8 cellular contexts compared by ENCODE assay signal in the genomic region with DNA sequence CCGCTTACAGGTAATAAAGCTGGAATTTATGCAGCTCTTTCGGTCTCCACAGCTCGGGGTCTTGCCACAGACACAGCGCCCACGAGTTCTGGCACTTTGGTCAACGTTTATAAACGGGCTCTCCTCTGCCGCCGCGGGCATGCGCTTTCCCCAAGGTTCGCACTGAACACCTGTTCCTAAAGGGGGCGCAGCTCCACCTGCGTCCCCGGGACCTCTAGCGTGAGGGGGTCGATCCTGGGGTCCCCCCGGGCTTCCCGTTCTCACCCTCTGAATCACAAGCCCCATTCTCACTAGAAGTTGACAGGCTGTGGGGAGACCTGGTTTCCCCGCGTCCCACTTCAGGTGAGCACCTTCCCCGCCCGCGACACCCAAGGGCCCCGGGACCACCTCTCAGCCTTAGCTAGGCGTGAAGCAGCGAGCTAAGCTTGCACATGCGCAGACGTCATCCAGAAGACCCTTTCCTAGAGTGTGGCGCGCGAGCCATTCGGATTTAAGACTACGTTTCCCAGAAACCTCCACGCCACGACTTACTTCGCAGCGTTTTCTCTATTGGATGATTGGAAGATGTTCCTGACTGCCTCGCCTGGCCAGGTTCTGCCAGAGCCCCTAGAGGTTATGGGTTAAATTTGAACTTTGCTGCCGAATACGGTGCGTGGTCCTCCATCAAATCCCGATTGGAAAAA. TPM values are rescaled to one million over a fixed set of nuclear protein-coding genes. Genes with fewer than 3 reads are reported as not detected.
A peak's percentile ranks its signal among the peaks of the same experiment; 100 is the strongest.
DNase-seq lines count a peak whose midpoint lies in the region; ATAC-seq and TF ChIP-seq lines count a peak whose summit lies in the region.

No MANE protein-coding gene starts in this region.

- no peaks in the 10 kb centered on the region for H3K9me2 ChIP-seq in Karpas-422 (replicated peaks; ENCODE audit: insufficient read depth, low read length)

- H3K4me3 ChIP-seq in Karpas-422 (ENCODE audit: low read length): peak overlapping the region; percentile 59
- peak overlapping the region; percentile 7 to 71 (median 47) for H3K4me3 ChIP-seq in adrenal gland
- H3K4me3 ChIP-seq in parathyroid adenoma (ENCODE audit: low read depth, low read length): peak overlapping the region; percentile 55

- intact Hi-C loops in adrenal gland (cut with DNase I) (no loop called here), left cardiac atrium (cut with DNase I) (no loop called here)

- no peaks in the 10 kb centered on the region for H3K36me3 ChIP-seq in Karpas-422 (ENCODE audit: insufficient read depth, low read length)
- H3K36me3 ChIP-seq in adrenal gland (replicated peaks in 1 of 2): no peaks in the 10 kb centered on the region
- H3K36me3 ChIP-seq in parathyroid adenoma (ENCODE audit: control insufficient read depth, insufficient read depth, low read length): no peaks in the 10 kb centered on the region

- H2AFZ ChIP-seq in Karpas-422 (ENCODE audit: low read length) (no peak overlapping the region; the same call in 1 of the 2 replicates), parathyroid adenoma (peak overlapping the region; percentile 85)

- peak in 1 of 6 experiments; percentile 13 for TF ChIP-seq CTCF in adrenal gland (IDR thresholded peaks at IDR 0.05)
- TF ChIP-seq CTCF in parathyroid adenoma (IDR thresholded peaks at IDR 0.05): no peak

- H3K79me2 ChIP-seq in Karpas-422 (ENCODE audit: low read length) (no peaks in the 10 kb centered on the region), parathyroid adenoma (no peaks in the 10 kb centered on the region)

- ATAC-seq in GM21619 (IDR thresholded peaks at IDR 0.05; ENCODE audit: unreplicated experiment) (peak; percentile 51), left cardiac atrium (peak; percentile 83 to 93)

- H3K4me1 ChIP-seq in Karpas-422 (ENCODE audit: low read length): peaks cover 36% of the 10 kb centered on the region
- peaks cover 0 to 7% of the 10 kb centered on the region in 2 donors for H3K4me1 ChIP-seq in adrenal gland (replicated peaks in 1 of 2)
- H3K4me1 ChIP-seq in parathyroid adenoma: no peaks in the 10 kb centered on the region

- TF ChIP-seq POLR2A in adrenal gland (IDR thresholded peaks at IDR 0.05): no peak

- 0 to 2% (median 1%) methylated on average over 21 to 43 of the region's 43 CpGs for WGBS in adrenal gland, 4 donors

- peak; percentile 50 for DNase-seq in EH (ENCODE audit: low read depth)
- peak; percentile 79 for DNase-seq in Karpas-422
- peak; percentile 53 to 78 (median 63) for DNase-seq in adrenal gland
- peak; percentile 62 for DNase-seq in left cardiac atrium
- no peak for DNase-seq in mesenteric fat pad (ENCODE audit: low spot score)

- H4K20me1 ChIP-seq in Karpas-422 (ENCODE audit: insufficient read depth, low read depth, low read length): no peaks in the 10 kb centered on the region

- no peaks in the 10 kb centered on the region for H3K9me3 ChIP-seq in Karpas-422 (ENCODE audit: low read length)
- H3K9me3 ChIP-seq in adrenal gland (replicated peaks in 1 of 3): no peaks in the 10 kb centered on the region
- H3K9me3 ChIP-seq in parathyroid adenoma (ENCODE audit: control insufficient read depth, low read length): no peaks in the 10 kb centered on the region

- no peak overlapping the region for H3K27ac ChIP-seq in Karpas-422 (ENCODE audit: low read length)
- H3K27ac ChIP-seq in adrenal gland: peak overlapping the region in 3 of 5 donors; percentile 28 to 59 (median 42)
- H3K27ac ChIP-seq in parathyroid adenoma: no peak overlapping the region

- no peaks in the 10 kb centered on the region for H3K27me3 ChIP-seq in Karpas-422 (ENCODE audit: low read length)
- peaks cover 10% of the 10 kb centered on the region for H3K27me3 ChIP-seq in adrenal gland
- H3K27me3 ChIP-seq in parathyroid adenoma (ENCODE audit: control insufficient read depth, insufficient read depth, low read length): no peaks in the 10 kb centered on the region

- peak overlapping the region; percentile 73 for H3K4me2 ChIP-seq in Karpas-422 (ENCODE audit: low read depth, low read length, poor library complexity, severe bottlenecking)
- H3K4me2 ChIP-seq in parathyroid adenoma (ENCODE audit: low read length): peak overlapping the region; percentile 73

- peak overlapping the region; percentile 54 for H3K9ac ChIP-seq in Karpas-422 (ENCODE audit: low read length)
- H3K9ac ChIP-seq in parathyroid adenoma: no peak overlapping the region

TF ChIP-seq in PFSK-1, 5 proteins besides CTCF, POLR2A, EP300 and RAD21:
- TF ChIP-seq TAF1 (IDR thresholded peaks at IDR 0.05; ENCODE audit: borderline replicate concordance, insufficient read depth, low read length) (no peak), POLR2AphosphoS5 (IDR thresholded peaks at IDR 0.05; ENCODE audit: low read depth, low read length) (peak; percentile 30; the same call in 1 of the 2 replicates)

RNA-seq across cellular contexts. Expression of a gene that starts 21.3 kb away (rescaled TPM):
- 8.9 and 11.0 TPM in 2 replicates for total RNA-seq in Karpas-422 (2014; rRNA removed; shearing (Covaris generic); ENCODE audit: low replicate concordance)
- 0.85 TPM for polyA plus RNA-seq in PFSK-1 (2012; ENCODE audit: insufficient read length, low read depth)
- 10 to 100 TPM in 1 of 8 donors, 1 to 10 TPM in 6, under 1 TPM in 1; 0.60 to 20.3 (median 6.0) TPM for total RNA-seq in adrenal gland
- polyA plus RNA-seq in adrenal gland: 1 to 10 TPM; 1.2 to 4.4 (median 2.8) TPM
- total RNA-seq in left cardiac atrium: 1 to 10 TPM; 3.3 to 3.4 TPM
- 4.0 TPM for total RNA-seq in mesenteric fat pad

RNA-seq across cellular contexts. Expression of a gene that starts 53.0 kb away (rescaled TPM):
- not detected in 2 replicates for total RNA-seq in Karpas-422 (2014; rRNA removed; shearing (Covaris generic); ENCODE audit: low replicate concordance)
- 0.21 TPM for polyA plus RNA-seq in PFSK-1 (2012; ENCODE audit: insufficient read length, low read depth)
- not detected for total RNA-seq in adrenal gland
- not detected for polyA plus RNA-seq in adrenal gland
- not detected for total RNA-seq in left cardiac atrium
- total RNA-seq in mesenteric fat pad: not detected

Comparison
In these comparisons a context has a peak if more than half of its experiments do, and no peak if none do; other contexts are left out.
1. H3K27ac ChIP-seq: peak in adrenal gland (3 of 5); none in Karpas-422 (single experiment) and parathyroid adenoma (single experiment).
2. Peak in every context shown above with its lines, with median percentiles within 50 percentile points of each other: H3K4me3 ChIP-seq.